Comparison of ENCODE assay signal across 9 cellular contexts in genomic region chr14:92456215-92457017, GRCh38. TPM values are rescaled to one million over a fixed set of nuclear protein-coding genes. Genes with fewer than 3 reads are reported as not detected.
DNase-seq lines count a peak whose midpoint lies in the region; ATAC-seq, FAIRE-seq and TF ChIP-seq lines count a peak whose summit lies in the region.
"Had no signal": no experiment of that assay in that cellular context is flagged by ENCODE, and none has a peak within 500 bp of the region (broad histone marks: within the 10 kb centered on the region; RNA-seq: fewer than 3 reads in every experiment).

No MANE protein-coding gene starts in this region.

- intact Hi-C loops in endothelial cell of umbilical vein (cut with micrococcal nuclease), result loop anchor here (1.0 to 5.0 kb wide), 4 partner anchors 225 to 474 kb away; no protein-coding TSS in a partner anchor

- H2AFZ ChIP-seq in endothelial cell of umbilical vein (ENCODE audit: low read depth, low read length), result no peak overlapping the region

- POLR2A ChIA-PET in endothelial cell of umbilical vein (lab: Charles Lee), result no interaction called here

- H3K4me1 ChIP-seq in RWPE2 (ENCODE audit: insufficient read depth, poor library complexity, severe bottlenecking) (peaks cover 10% of the 10 kb centered on the region), endothelial cell of umbilical vein (ENCODE audit: control insufficient read depth, extremely low read depth, insufficient read depth, low read length) (peaks cover 24% of the 10 kb centered on the region)

- H3K9me1 ChIP-seq in endothelial cell of umbilical vein (replicated peaks; ENCODE audit: control insufficient read depth, extremely low read depth, insufficient read depth, low read length), result no peaks in the 10 kb centered on the region

- H3K27ac ChIP-seq in RWPE2 (ENCODE audit: poor library complexity, severe bottlenecking) (no peak overlapping the region), endothelial cell of umbilical vein (ENCODE audit: insufficient read depth, low read depth, low read length) (no peak overlapping the region)

- no peak for TF ChIP-seq POLR2A in endothelial cell of umbilical vein (IDR thresholded peaks at IDR 0.05; ENCODE audit: low read depth, low read length)

- FAIRE-seq in endothelial cell of umbilical vein (lab: Jason Lieb, UNC), result peak; percentile 82
- FAIRE-seq: A204.1 had no signal

- no peaks in the 10 kb centered on the region for H3K9me3 ChIP-seq in RWPE2 (ENCODE audit: severe bottlenecking)
- no peaks in the 10 kb centered on the region for H3K9me3 ChIP-seq in endothelial cell of umbilical vein (replicated peaks; ENCODE audit: control insufficient read depth, insufficient read depth, low read length)

- dilution Hi-C loops in endothelial cell of umbilical vein (cut with MboI; ENCODE audit: extremely low pct_ligation_motif_present, low sequenced_read_pairs), result no loop called here

- no peak overlapping the region for H3K4me3 ChIP-seq in RWPE2 (ENCODE audit: severe bottlenecking)
- no peak overlapping the region for H3K4me3 ChIP-seq in endothelial cell of umbilical vein (replicated peaks in 1 of 3; ENCODE audit: insufficient read depth in 1 of 3, low read depth in 1 of 3, low read length in 3 of 3)

- H3K4me2 ChIP-seq in endothelial cell of umbilical vein (ENCODE audit: insufficient read depth, low read length), result no peak overlapping the region

- TF ChIP-seq CTCF in RWPE2 (IDR thresholded peaks at IDR 0.05; ENCODE audit: poor library complexity, severe bottlenecking), result peak; percentile 74
- peak; percentile 56 to 74 for TF ChIP-seq CTCF in endothelial cell of umbilical vein (IDR thresholded peaks at IDR 0.05; ENCODE audit: extremely low read depth in 1 of 2, insufficient read depth in 1 of 2, low read depth in 1 of 2, low read length in 2 of 2)

- CTCF ChIA-PET in endothelial cell of umbilical vein (lab: Charles Lee), result interaction anchor here (1.0 to 1.3 kb wide), 3 partner anchors 16 to 321 kb away, joined by 3 to 8 read pairs (median 5); no protein-coding TSS in a partner anchor

- no TSS peak for BruUV-seq in endothelial cell of umbilical vein (replicated peaks; lab: Mats Ljungman, UMichigan)

- H3K27me3 ChIP-seq in RWPE2 (ENCODE audit: insufficient read depth, poor library complexity, severe bottlenecking) (no peaks in the 10 kb centered on the region), endothelial cell of umbilical vein (ENCODE audit: control insufficient read depth in 2 of 2, insufficient read depth in 2 of 2, low read length in 2 of 2) (no peaks in the 10 kb centered on the region)

- no peaks in the 10 kb centered on the region for H3K79me2 ChIP-seq in endothelial cell of umbilical vein (ENCODE audit: control insufficient read depth, insufficient read depth, low read length)

- no peaks in the 10 kb centered on the region for H4K20me1 ChIP-seq in endothelial cell of umbilical vein (replicated peaks; ENCODE audit: control insufficient read depth, extremely low read depth, insufficient read depth, low read length)

- no peak overlapping the region for H3K9ac ChIP-seq in endothelial cell of umbilical vein (replicated peaks; ENCODE audit: extremely low read depth, insufficient read depth, low read length)

- no peaks in the 10 kb centered on the region for H3K36me3 ChIP-seq in RWPE2 (ENCODE audit: low read depth)
- no peaks in the 10 kb centered on the region for H3K36me3 ChIP-seq in endothelial cell of umbilical vein (ENCODE audit: control insufficient read depth in 2 of 2, extremely low read depth in 1 of 2, insufficient read depth in 2 of 2, low read length in 2 of 2)

- peak; percentile 33 for DNase-seq in NCI-H1092 treated with DMSO at 0.1 percent for 48 hours (lab: John Stamatoyannopoulos, UW)
- DNase-seq in NCI-H1092 (lab: John Stamatoyannopoulos, UW), result no peak
- DNase-seq in RWPE2 (ENCODE audit: low spot score), result no peak
- DNase-seq in endothelial cell of umbilical vein (ENCODE audit: low read depth, low spot score), result peak; percentile 66
- DNase-seq in midbrain (lab: John Stamatoyannopoulos, UW), result peak; percentile 31
- DNase-seq in GM19240 (ENCODE audit: insufficient read length, low spot score), result no peak

- ATAC-seq in HG03175 (IDR thresholded peaks at IDR 0.05; ENCODE audit: unreplicated experiment) (peak; percentile 40), RWPE2 (ENCODE audit: low read depth) (peak; percentile 75), HG03520 (IDR thresholded peaks at IDR 0.05; ENCODE audit: unreplicated experiment) (no peak)

TF ChIP-seq in endothelial cell of umbilical vein, 7 proteins besides CTCF, POLR2A, EP300 and RAD21:
- TF ChIP-seq MYC (IDR thresholded peaks at IDR 0.05; ENCODE audit: low read depth, low read length), result no peak
- no peak for TF ChIP-seq FOS (IDR thresholded peaks at IDR 0.05; ENCODE audit: borderline replicate concordance, insufficient read depth, low read length)
- no peak for TF ChIP-seq JUN (IDR thresholded peaks at IDR 0.05; ENCODE audit: borderline replicate concordance, insufficient read depth, insufficient read length, low read depth)
- no peak for TF ChIP-seq MAX (IDR thresholded peaks at IDR 0.05; ENCODE audit: insufficient read depth, insufficient read length)
- TF ChIP-seq POLR2AphosphoS5 (IDR thresholded peaks at IDR 0.05; ENCODE audit: insufficient read depth, low read depth, low read length), result no peak
- TF ChIP-seq EZH2 (IDR thresholded peaks at IDR 0.05; ENCODE audit: borderline replicate concordance, low read depth, low read length, severe bottlenecking), result no peak
- TF ChIP-seq GATA2 (IDR thresholded peaks at IDR 0.05; ENCODE audit: insufficient read depth, insufficient read length, low read depth, low read length), result no peak

RNA-seq across cellular contexts. Expression of gene RIN3, which starts 57.2 kb away (rescaled TPM):
- total RNA-seq in endothelial cell of umbilical vein, result 20.8 and 29.5 TPM in 2 replicates
- 5.1 and 5.8 TPM in 2 replicates for polyA plus RNA-seq in endothelial cell of umbilical vein
- polyA plus RNA-seq in endothelial cell of umbilical vein (2011; cell fraction: cytosol; rRNA removed), result 6.3 and 8.4 TPM in 2 replicates
- 8.8 and 10.4 TPM in 2 replicates for polyA plus RNA-seq in endothelial cell of umbilical vein (2011; cell fraction: nucleus; rRNA removed)
- polyA plus RNA-seq in endothelial cell of umbilical vein (2012), result 11.8 and 12.4 TPM in 2 replicates
- 10.6 and 13.4 TPM in 2 replicates for polyA minus RNA-seq in endothelial cell of umbilical vein
- polyA minus RNA-seq in endothelial cell of umbilical vein (2011; cell fraction: cytosol; rRNA and poly(A)+ RNA removed), result not detected
- polyA minus RNA-seq in endothelial cell of umbilical vein (2011; cell fraction: nucleus; rRNA and poly(A)+ RNA removed), result 15.2 and 18.2 TPM in 2 replicates

Comparison
In these comparisons a context has a peak if more than half of its experiments do, and no peak if none do; other contexts are left out.
1. DNase-seq: peak in NCI-H1092 treated with DMSO at 0.1 percent for 48 hours (single experiment), endothelial cell of umbilical vein (single experiment) and midbrain (single experiment); none in NCI-H1092 (single experiment), RWPE2 (single experiment) and GM19240 (single experiment).